Comparison of ENCODE assay signal across 8 cellular contexts in the genomic region with DNA sequence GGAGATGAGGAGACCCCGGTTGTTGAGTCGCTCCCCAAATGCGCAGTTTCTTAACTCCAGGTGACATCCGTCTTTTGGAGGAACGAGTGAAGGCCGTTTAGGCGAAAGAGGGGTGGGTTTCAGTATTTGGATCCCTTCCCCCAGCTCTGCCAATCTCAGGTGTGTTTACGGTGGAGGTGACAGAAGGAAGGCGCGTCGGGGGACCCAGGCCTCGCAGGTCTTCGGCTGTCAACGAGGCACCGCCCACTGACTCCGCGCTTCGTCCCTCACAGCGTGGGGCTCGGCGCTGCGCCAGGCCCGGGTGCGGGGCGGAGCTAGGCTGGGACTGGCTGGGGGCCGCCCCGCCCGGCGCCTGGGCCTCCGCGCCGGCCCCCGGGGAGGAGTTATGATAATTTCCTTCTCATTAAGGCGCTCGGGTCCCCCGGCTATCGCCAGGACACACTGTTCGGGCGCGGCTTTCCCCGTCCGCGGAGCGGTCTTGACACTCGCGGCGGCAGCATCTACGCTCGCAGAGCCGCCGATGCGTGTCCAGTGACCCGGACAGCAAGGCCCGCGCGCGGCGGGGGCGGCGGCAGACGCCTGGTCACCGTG. TPM values are rescaled to one million over a fixed set of nuclear protein-coding genes. Genes with fewer than 3 reads are reported as not detected.
DNase-seq lines count a peak whose midpoint lies in the region; ATAC-seq and TF ChIP-seq lines count a peak whose summit lies in the region.

Gene TFAP2C, plus strand, starts transcription at position 434 of the 591 bp plus-strand sequence. CDS start 239 bp downstream, outside the sequence.

- no peaks in the 10 kb centered on the region for H3K4me1 ChIP-seq in fibroblast of lung (ENCODE audit: control insufficient read depth, extremely low read depth, insufficient read depth, low read length)
- H3K4me1 ChIP-seq in neuron (ENCODE audit: insufficient read depth, low read length): peaks cover 3% of the 10 kb centered on the region

- no peak for ATAC-seq in GM18858 (IDR thresholded peaks at IDR 0.05; ENCODE audit: unreplicated experiment)

- H3K27ac ChIP-seq in fibroblast of lung (ENCODE audit: insufficient read depth, low read length): no peak within 1 kb of the TSS

- H3K36me3 ChIP-seq in fibroblast of lung (ENCODE audit: control insufficient read depth, insufficient read depth, low read length) (no peaks in the 10 kb centered on the region), neuron (ENCODE audit: insufficient read depth, low read length) (no peaks in the 10 kb centered on the region)

- H2AFZ ChIP-seq in fibroblast of lung (ENCODE audit: low read length): no peak within 1 kb of the TSS
- H2AFZ ChIP-seq in neuron (ENCODE audit: low read depth, low read length): peak within 1 kb of the TSS; percentile 54

- peak within 1 kb of the TSS; percentile 59 for H3K4me2 ChIP-seq in fibroblast of lung (ENCODE audit: extremely low read depth, insufficient read depth, low read length)

- no peaks in the 10 kb centered on the region for H4K20me1 ChIP-seq in fibroblast of lung (ENCODE audit: control insufficient read depth, extremely low read depth, insufficient read depth, low read length)

- no peaks in the 10 kb centered on the region for H3K79me2 ChIP-seq in fibroblast of lung (ENCODE audit: control insufficient read depth, insufficient read depth, low read length)

- no peak within 1 kb of the TSS for H3K9ac ChIP-seq in fibroblast of lung (ENCODE audit: insufficient read depth, low read length)

- no peak for TF ChIP-seq CTCF in WI38 (IDR thresholded peaks at IDR 0.05; ENCODE audit: low read depth, low read length)
- no peak for TF ChIP-seq CTCF in fibroblast of lung (conservative IDR thresholded peaks at IDR 0.05 in 1 of 2, IDR thresholded peaks at IDR 0.05 in 1 of 2; ENCODE audit: low read depth in 1 of 2, low read length in 2 of 2)

- H3K27me3 ChIP-seq in fibroblast of lung (ENCODE audit: control insufficient read depth, insufficient read depth, low read length) (peaks cover 70% of the 10 kb centered on the region), neuron (ENCODE audit: insufficient read depth, low read length) (peaks cover 99% of the 10 kb centered on the region)

- H3K9me3 ChIP-seq in fibroblast of lung (ENCODE audit: control insufficient read depth, insufficient read depth, low read depth, low read length) (no peaks in the 10 kb centered on the region), neuron (ENCODE audit: low read length) (no peaks in the 10 kb centered on the region)

- H3K4me3 ChIP-seq in WI38 (ENCODE audit: low read depth, low read length): peak within 1 kb of the TSS; percentile 7
- H3K4me3 ChIP-seq in fibroblast of lung (replicated peaks in 1 of 4; ENCODE audit: control extremely low read depth in 1 of 4, insufficient read depth in 1 of 4, low read depth in 3 of 4, low read length in 4 of 4): peak within 1 kb of the TSS in 2 of 4 experiments; percentile 5 to 54
- no peak within 1 kb of the TSS for H3K4me3 ChIP-seq in neuron (ENCODE audit: low read length)

- DNase-seq in COLO829 (ENCODE audit: low spot score): peak; percentile 83
- DNase-seq in HT1080 (ENCODE audit: low read depth): peak; percentile 72
- DNase-seq in fibroblast of lung (ENCODE audit: low read depth in 2 of 2): peak in 1 of 2 donors; percentile 52
- DNase-seq in glomerular visceral epithelial cell (ENCODE audit: extremely low spot score): no peak
- no peak for DNase-seq in effector CD8-positive, alpha-beta T cell (lab: John Stamatoyannopoulos, UW)

RNA-seq across cellular contexts. Expression of gene TFAP2C, which starts in this region (rescaled TPM):
- 8.3 and 11.7 TPM in 2 replicates for total RNA-seq in HT1080 (2014; rRNA removed; shearing (Covaris generic))
- 8.3 and 8.4 TPM in 2 replicates for polyA plus RNA-seq in HT1080 (2015; cell fraction: cytosol; rRNA removed)
- 11.6 and 13.0 TPM in 2 replicates for polyA plus RNA-seq in HT1080 (2015; cell fraction: nucleus; rRNA removed)
- total RNA-seq in fibroblast of lung: not detected in 2 replicates
- 0.24 and 0.39 TPM in 2 replicates for polyA plus RNA-seq in fibroblast of lung
- 0.13 and 0.33 TPM in 2 replicates for polyA plus RNA-seq in fibroblast of lung (2012)
- not detected in 2 replicates for polyA minus RNA-seq in fibroblast of lung (ENCODE audit: low replicate concordance)

Comparison
In these comparisons a context has a peak if more than half of its experiments do, and no peak if none do; other contexts are left out.
1. DNase-seq: peak in COLO829 (single experiment) and HT1080 (single experiment); none in glomerular visceral epithelial cell (single experiment) and effector CD8-positive, alpha-beta T cell (single experiment).